In the genomic region with DNA sequence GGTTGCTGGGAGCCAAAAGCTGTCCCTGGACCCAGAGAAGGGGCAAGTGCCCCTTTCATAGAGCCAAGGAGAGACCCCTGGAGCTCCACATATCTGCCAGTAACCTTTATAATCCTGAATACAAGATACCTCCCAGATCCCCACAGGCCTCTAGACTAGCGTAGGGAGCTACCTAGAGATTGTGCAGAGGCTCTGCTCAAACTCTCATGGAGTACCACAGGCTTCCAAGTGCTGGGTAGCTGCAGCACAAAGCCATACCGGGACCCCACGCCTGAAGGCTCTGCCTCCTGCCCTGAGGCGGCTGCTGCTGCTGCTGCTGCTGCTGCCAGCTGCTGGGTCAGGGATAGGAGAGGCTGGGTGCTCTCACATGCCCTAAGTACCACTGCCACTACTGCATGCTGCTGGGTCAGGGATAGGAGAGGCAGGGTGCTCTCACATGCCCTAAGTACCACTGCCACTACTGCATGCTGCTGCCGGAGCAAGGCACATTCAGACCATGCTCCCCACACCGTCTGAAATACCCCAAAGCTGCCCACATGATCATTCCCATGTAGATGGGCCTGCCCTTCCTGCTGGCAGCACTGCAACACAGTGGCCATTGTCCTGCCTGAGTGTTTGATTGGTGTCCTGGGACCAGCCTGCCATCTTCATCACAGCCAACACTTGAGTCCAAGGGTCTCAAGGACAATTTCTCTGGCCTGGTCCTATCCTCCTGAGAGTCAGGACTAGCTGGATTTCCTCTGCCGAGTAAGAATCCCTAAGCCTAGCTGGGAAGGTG, we compare ENCODE assay signal across 22 cellular contexts.
"Had no signal": no experiment of that assay in that cellular context is flagged by ENCODE, and none has a peak within 500 bp of the region (broad histone marks: within the 10 kb centered on the region; RNA-seq: fewer than 3 reads in every experiment).

No MANE protein-coding gene starts in this region.

- H3K4me1 ChIP-seq: colonic mucosa, heart left ventricle, right atrium auricular region, testis, tibial nerve had no signal

- H3K4me3 Mint-ChIP-seq: endodermal cell; naive thymus-derived CD4-positive, alpha-beta T cell; nephron progenitor cell; stimulated activated naive B cell treated with anti-CD40 and anti-IgM and Interleukin-4, amounts not matched to agents 10 μg/mL and 1 μg/mL and 100 μg/mL, for 72 hours; stimulated activated naive CD8-positive, alpha-beta T cell treated with anti-CD3 and anti-CD28 coated beads, Interleukin-15, amount 100 ng/mL, for 72 hours had no signal

- H3K27me3 Mint-ChIP-seq: naive thymus-derived CD4-positive, alpha-beta T cell; stimulated activated naive B cell treated with anti-CD40 and anti-IgM and Interleukin-4, amounts not matched to agents 10 μg/mL and 1 μg/mL and 100 μg/mL, for 72 hours; stimulated activated naive CD8-positive, alpha-beta T cell treated with anti-CD3 and anti-CD28 coated beads, Interleukin-15, amount 100 ng/mL, for 72 hours had no signal

- ATAC-seq: heart left ventricle; naive thymus-derived CD4-positive, alpha-beta T cell; stimulated activated naive CD8-positive, alpha-beta T cell treated with anti-CD3 and anti-CD28 coated beads, Interleukin-15, amount 100 ng/mL, for 72 hours had no signal

- H3K27ac Mint-ChIP-seq: endodermal cell; naive thymus-derived CD4-positive, alpha-beta T cell; nephron progenitor cell; stimulated activated naive B cell treated with anti-CD40 and anti-IgM and Interleukin-4, amounts not matched to agents 10 μg/mL and 1 μg/mL and 100 μg/mL, for 72 hours; stimulated activated naive CD8-positive, alpha-beta T cell treated with anti-CD3 and anti-CD28 coated beads, Interleukin-15, amount 100 ng/mL, for 72 hours had no signal

- DNase-seq: cerebellar nuclear complex; colonic mucosa; dermis blood vessel endothelial cell; endodermal cell; erythroblast; foreskin melanocyte; hippocampal formation; kidney glomerular epithelial cell; naive thymus-derived CD4-positive, alpha-beta T cell; nephron progenitor cell; posterior cingulate gyrus; small intestine; stimulated activated CD4-positive, alpha-beta T cell treated with anti-CD3 and anti-CD28 coated beads, Interleukin-4, amount 100 ng/mL, for 1 hour; stimulated activated CD8-positive, alpha-beta memory T cell treated with anti-CD3 and anti-CD28 coated beads, Interleukin-4, amount 100 ng/mL, for 48 hours; stimulated activated naive B cell treated with anti-CD40 and anti-IgM and Interleukin-4, amounts not matched to agents 10 μg/mL and 1 μg/mL and 100 μg/mL, for 72 hours; stimulated activated naive CD8-positive, alpha-beta T cell treated with anti-CD3 and anti-CD28 coated beads, Interleukin-15, amount 100 ng/mL, for 72 hours had no signal

- H3K4me1 Mint-ChIP-seq: endodermal cell; naive thymus-derived CD4-positive, alpha-beta T cell; nephron progenitor cell; stimulated activated naive B cell treated with anti-CD40 and anti-IgM and Interleukin-4, amounts not matched to agents 10 μg/mL and 1 μg/mL and 100 μg/mL, for 72 hours; stimulated activated naive CD8-positive, alpha-beta T cell treated with anti-CD3 and anti-CD28 coated beads, Interleukin-15, amount 100 ng/mL, for 72 hours had no signal

- H3K4me3 ChIP-seq: colonic mucosa, heart left ventricle, right atrium auricular region, tibial nerve had no signal

- FAIRE-seq: endothelial cell of umbilical vein, small intestine had no signal

- H3K27me3 ChIP-seq: colonic mucosa, heart left ventricle, neutrophil, right atrium auricular region, testis, tibial nerve had no signal

- H3K36me3 ChIP-seq: colonic mucosa, heart left ventricle, neutrophil, right atrium auricular region, tibial nerve had no signal

- H3K9me3 ChIP-seq: colonic mucosa, neutrophil, right atrium auricular region, testis had no signal

- H3K36me3 Mint-ChIP-seq: naive thymus-derived CD4-positive, alpha-beta T cell; stimulated activated naive B cell treated with anti-CD40 and anti-IgM and Interleukin-4, amounts not matched to agents 10 μg/mL and 1 μg/mL and 100 μg/mL, for 72 hours had no signal

- H3K27ac ChIP-seq: colonic mucosa, heart left ventricle, neutrophil, right atrium auricular region, testis, tibial nerve had no signal
